In the genomic region with DNA sequence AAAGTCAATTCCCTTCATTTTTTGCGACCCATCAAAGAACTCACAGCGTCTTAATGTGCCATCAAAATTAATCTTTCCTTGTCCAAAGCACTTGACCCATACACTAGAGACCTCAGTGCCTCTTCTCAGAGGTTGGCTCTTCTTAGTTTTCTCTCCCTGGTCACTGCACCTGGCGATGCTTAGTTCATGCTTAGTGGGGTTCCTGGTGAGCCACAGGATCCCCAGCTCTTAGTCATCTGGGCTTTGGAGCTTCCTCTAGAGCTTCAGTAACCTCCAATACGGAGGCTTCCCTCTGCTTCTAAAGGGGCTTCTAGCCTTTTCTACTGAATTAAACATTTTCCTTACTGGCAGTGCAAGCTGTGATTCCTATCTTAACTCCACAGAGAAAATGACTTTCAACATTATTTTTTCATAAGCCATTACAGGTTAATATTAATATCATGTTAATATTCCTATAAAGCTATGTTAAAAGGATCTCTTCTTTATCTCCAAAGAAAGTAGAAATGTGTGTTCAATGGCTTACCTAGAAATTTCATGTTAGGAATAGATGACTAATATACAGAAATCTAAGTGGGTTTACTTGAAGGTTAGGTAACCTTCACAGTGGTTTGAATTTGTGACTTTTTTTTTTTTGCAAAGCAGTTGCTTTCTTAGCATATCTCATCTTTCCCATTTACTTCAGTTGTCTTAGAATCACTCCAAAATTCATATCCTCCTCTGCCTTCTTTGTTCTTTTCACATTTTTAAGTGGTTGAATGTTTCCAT, we compare ENCODE assay signal across 17 cellular contexts.
DNase-seq lines count a peak whose midpoint lies in the region; ATAC-seq and TF ChIP-seq lines count a peak whose summit lies in the region.
"Had no signal": no experiment of that assay in that cellular context is flagged by ENCODE, and none has a peak within 500 bp of the region (broad histone marks: within the 10 kb centered on the region; RNA-seq: fewer than 3 reads in every experiment).

No MANE protein-coding gene starts in this region.

- no peak overlapping the region for H3K4me3 Mint-ChIP-seq in activated CD4-positive, alpha-beta T cell treated with anti-CD3 and anti-CD28 coated beads for 36 hours
- no peak overlapping the region for H3K4me3 Mint-ChIP-seq in activated CD4-positive, alpha-beta T cell treated with anti-CD3 and anti-CD28 coated beads, Interleukin-2, amount 10 ng/mL, durations not matched to agents 7 days and 5 days
- no peak overlapping the region for H3K4me3 Mint-ChIP-seq in chondrocyte (ENCODE audit: unreplicated experiment)
- H3K4me3 Mint-ChIP-seq: CD8-positive, alpha-beta T cell had no signal

- H3K18ac ChIP-seq in mesenchymal stem cell (ENCODE audit: low read depth in 1 of 2, low read length in 2 of 2): no peak overlapping the region

- no peak overlapping the region for H2AFZ ChIP-seq in mesenchymal stem cell (ENCODE audit: low read depth, low read length)

- no peaks in the 10 kb centered on the region for H3K36me3 Mint-ChIP-seq in activated CD4-positive, alpha-beta T cell treated with anti-CD3 and anti-CD28 coated beads for 36 hours (ENCODE audit: low read depth)
- H3K36me3 Mint-ChIP-seq in activated CD4-positive, alpha-beta T cell treated with anti-CD3 and anti-CD28 coated beads, Interleukin-2, amount 10 ng/mL, durations not matched to agents 7 days and 5 days (ENCODE audit: low read depth): no peaks in the 10 kb centered on the region
- no peaks in the 10 kb centered on the region for H3K36me3 Mint-ChIP-seq in chondrocyte (ENCODE audit: low read depth)

- H2BK120ac ChIP-seq in mesenchymal stem cell (ENCODE audit: low read depth, low read length): no peak overlapping the region

- H2AK5ac ChIP-seq in mesenchymal stem cell (ENCODE audit: low read length, severe bottlenecking): no peak overlapping the region

- H3K9me3 ChIP-seq in mesenchymal stem cell (ENCODE audit: control insufficient read depth, low read length) (no peaks in the 10 kb centered on the region), psoas muscle (no peaks in the 10 kb centered on the region)
- H3K9me3 ChIP-seq: left ventricle myocardium inferior, suprapubic skin had no signal

- H2BK12ac ChIP-seq in mesenchymal stem cell (ENCODE audit: low read length in 2 of 2): no peak overlapping the region

- TF ChIP-seq CTCF in chondrocyte (IDR thresholded peaks at IDR 0.05) (no peak), psoas muscle (IDR thresholded peaks at IDR 0.05) (no peak)

- DNase-seq in activated CD4-positive, alpha-beta T cell treated with anti-CD3 and anti-CD28 coated beads for 36 hours: peak; percentile 44
- DNase-seq in activated CD4-positive, alpha-beta T cell treated with anti-CD3 and anti-CD28 coated beads, Interleukin-2, amount 10 ng/mL, durations not matched to agents 7 days and 5 days: no peak
- DNase-seq in GM19240 (ENCODE audit: insufficient read length, low spot score): peak; percentile 25
- peak; percentile 33 for DNase-seq in NCI-H69 (lab: John Stamatoyannopoulos, UW)
- DNase-seq in mesenchymal stem cell: no peak
- no peak for DNase-seq in AML-193 (lab: John Stamatoyannopoulos, UW)
- DNase-seq in chondrocyte (ENCODE audit: low spot score): no peak
- no peak for DNase-seq in psoas muscle
- DNase-seq: CD8-positive, alpha-beta T cell; effector memory CD4-positive, alpha-beta T cell; left ventricle myocardium inferior; NCI-H1436 treated with DMSO at 0.1 percent for 48 hours; NCI-H510A; SIG-M5; T1000 had no signal

- H3K27me3 Mint-ChIP-seq in activated CD4-positive, alpha-beta T cell treated with anti-CD3 and anti-CD28 coated beads for 36 hours: no peaks in the 10 kb centered on the region
- no peaks in the 10 kb centered on the region for H3K27me3 Mint-ChIP-seq in activated CD4-positive, alpha-beta T cell treated with anti-CD3 and anti-CD28 coated beads, Interleukin-2, amount 10 ng/mL, durations not matched to agents 7 days and 5 days
- no peaks in the 10 kb centered on the region for H3K27me3 Mint-ChIP-seq in chondrocyte (ENCODE audit: low read depth)
- H3K27me3 Mint-ChIP-seq: IgD-negative memory B cell had no signal

- H3K27ac ChIP-seq in mesenchymal stem cell (ENCODE audit: low read length, poor library complexity, severe bottlenecking): peak overlapping the region; percentile 56
- no peak overlapping the region for H3K27ac ChIP-seq in psoas muscle
- H3K27ac ChIP-seq: left ventricle myocardium inferior, suprapubic skin had no signal

- peak overlapping the region; percentile 70 for H3K27ac Mint-ChIP-seq in activated CD4-positive, alpha-beta T cell treated with anti-CD3 and anti-CD28 coated beads for 36 hours
- no peak overlapping the region for H3K27ac Mint-ChIP-seq in activated CD4-positive, alpha-beta T cell treated with anti-CD3 and anti-CD28 coated beads, Interleukin-2, amount 10 ng/mL, durations not matched to agents 7 days and 5 days
- H3K27ac Mint-ChIP-seq in chondrocyte (ENCODE audit: unreplicated experiment): no peak overlapping the region
- H3K27ac Mint-ChIP-seq: CD8-positive, alpha-beta T cell; IgD-negative memory B cell had no signal

- H3K4me1 Mint-ChIP-seq in activated CD4-positive, alpha-beta T cell treated with anti-CD3 and anti-CD28 coated beads for 36 hours: peaks cover 30% of the 10 kb centered on the region
- peaks cover 21% of the 10 kb centered on the region for H3K4me1 Mint-ChIP-seq in activated CD4-positive, alpha-beta T cell treated with anti-CD3 and anti-CD28 coated beads, Interleukin-2, amount 10 ng/mL, durations not matched to agents 7 days and 5 days
- H3K4me1 Mint-ChIP-seq in chondrocyte (ENCODE audit: low read depth): peaks cover 9% of the 10 kb centered on the region

- H3K4me1 ChIP-seq in mesenchymal stem cell (ENCODE audit: control insufficient read depth, insufficient read depth, low read depth, low read length) (peaks cover 9% of the 10 kb centered on the region), psoas muscle (no peaks in the 10 kb centered on the region)
- H3K4me1 ChIP-seq: suprapubic skin had no signal

- peaks cover 26% of the 10 kb centered on the region for H3K79me1 ChIP-seq in mesenchymal stem cell (replicated peaks; ENCODE audit: low read length, poor library complexity, severe bottlenecking)

- no peak overlapping the region for H3K4me3 ChIP-seq in mesenchymal stem cell (ENCODE audit: insufficient read depth in 1 of 2, low read depth in 1 of 2, low read length in 2 of 2)
- no peak overlapping the region for H3K4me3 ChIP-seq in psoas muscle
- H3K4me3 ChIP-seq: left ventricle myocardium inferior, suprapubic skin had no signal

- H3K4ac ChIP-seq in mesenchymal stem cell (ENCODE audit: low read depth in 1 of 2, low read length in 2 of 2): no peak overlapping the region

- H3K27me3 ChIP-seq in mesenchymal stem cell (ENCODE audit: control insufficient read depth in 1 of 2, insufficient read depth in 1 of 2, low read length in 2 of 2) (no peaks in the 10 kb centered on the region), psoas muscle (ENCODE audit: insufficient read depth in 3 of 3, low read length in 2 of 3) (no peaks in the 10 kb centered on the region)
- H3K27me3 ChIP-seq: suprapubic skin had no signal

- H4K8ac ChIP-seq in mesenchymal stem cell (ENCODE audit: low read length): no peak overlapping the region

- CTCF ChIA-PET in activated CD4-positive, alpha-beta T cell treated with anti-CD3 and anti-CD28 coated beads for 36 hours (lab: Charles Lee): interaction anchor here (0.8 to 2.8 kb wide), 4 partner anchors 12 to 44 kb away, joined by 3 to 17 read pairs (median 6); no protein-coding TSS in a partner anchor
- CTCF ChIA-PET in activated CD4-positive, alpha-beta T cell treated with anti-CD3 and anti-CD28 coated beads, Interleukin-2, amount 10 ng/mL, durations not matched to agents 7 days and 5 days (lab: Charles Lee): interaction anchor here (0.6 to 2.4 kb wide), 4 partner anchors 10 to 924 kb away, joined by 4 to 11 read pairs (median 4); no protein-coding TSS in a partner anchor

- H3K9ac ChIP-seq in mesenchymal stem cell (ENCODE audit: low read length): no peak overlapping the region

- H3K9me3 Mint-ChIP-seq in activated CD4-positive, alpha-beta T cell treated with anti-CD3 and anti-CD28 coated beads for 36 hours (ENCODE audit: low read depth): no peaks in the 10 kb centered on the region
- H3K9me3 Mint-ChIP-seq in activated CD4-positive, alpha-beta T cell treated with anti-CD3 and anti-CD28 coated beads, Interleukin-2, amount 10 ng/mL, durations not matched to agents 7 days and 5 days: no peaks in the 10 kb centered on the region
- H3K9me3 Mint-ChIP-seq in chondrocyte (ENCODE audit: low read depth): no peaks in the 10 kb centered on the region
- H3K9me3 Mint-ChIP-seq: CD8-positive, alpha-beta T cell; IgD-negative memory B cell had no signal

- intact Hi-C loops in activated CD4-positive, alpha-beta T cell treated with anti-CD3 and anti-CD28 coated beads for 36 hours (cut with DNase I, micrococcal nuclease): no loop called here
- intact Hi-C loops in psoas muscle (cut with DNase I): no loop called here

- H3K36me3 ChIP-seq in mesenchymal stem cell (ENCODE audit: control insufficient read depth in 1 of 2, insufficient read depth in 2 of 2, low read depth in 1 of 2, low read length in 2 of 2) (no peaks in the 10 kb centered on the region), psoas muscle (ENCODE audit: insufficient read depth in 1 of 2, low read depth in 1 of 2) (no peaks in the 10 kb centered on the region)
- H3K36me3 ChIP-seq: left ventricle myocardium inferior, suprapubic skin had no signal

- peak; percentile 76 for ATAC-seq in activated CD4-positive, alpha-beta T cell treated with anti-CD3 and anti-CD28 coated beads for 36 hours
- ATAC-seq in psoas muscle: no peak
- ATAC-seq: CD8-positive, alpha-beta T cell had no signal

- H2BK5ac ChIP-seq in mesenchymal stem cell (ENCODE audit: low read depth, low read length, poor library complexity, severe bottlenecking): no peak overlapping the region

- 85% methylated on average over 4 of the region's 4 CpGs for WGBS in mesenchymal stem cell
- 83 to 92% (median 86%) methylated on average over 4 of the region's 4 CpGs for WGBS in psoas muscle, 3 donors

- POLR2A ChIA-PET in activated CD4-positive, alpha-beta T cell treated with anti-CD3 and anti-CD28 coated beads for 36 hours (lab: Charles Lee): interaction anchor here (0.6 kb wide), 2 partner anchors 63 to 225 kb away, joined by 3 to 8 read pairs; no protein-coding TSS in a partner anchor
- POLR2A ChIA-PET in activated CD4-positive, alpha-beta T cell treated with anti-CD3 and anti-CD28 coated beads, Interleukin-2, amount 10 ng/mL, durations not matched to agents 7 days and 5 days (lab: Charles Lee): interaction anchor here (0.6 kb wide), 1 partner anchor 380 kb away, joined by 4 read pairs; no protein-coding TSS in a partner anchor

- H2BK15ac ChIP-seq in mesenchymal stem cell (ENCODE audit: low read depth, poor library complexity, severe bottlenecking): no peak overlapping the region

- no peak overlapping the region for H3K23ac ChIP-seq in mesenchymal stem cell (ENCODE audit: low read length in 2 of 2)

- H4K91ac ChIP-seq in mesenchymal stem cell (ENCODE audit: low read length): no peak overlapping the region

- no peak overlapping the region for H3K4me2 ChIP-seq in mesenchymal stem cell (ENCODE audit: low read length, poor library complexity, severe bottlenecking)

- H3K14ac ChIP-seq in mesenchymal stem cell (ENCODE audit: low read length in 2 of 2): no peak overlapping the region

Comparison
In these comparisons a context has a peak if more than half of its experiments do, and no peak if none do; other contexts are left out.
1. DNase-seq: peak in activated CD4-positive, alpha-beta T cell treated with anti-CD3 and anti-CD28 coated beads for 36 hours (single experiment), GM19240 (single experiment) and NCI-H69 (single experiment); none in activated CD4-positive, alpha-beta T cell treated with anti-CD3 and anti-CD28 coated beads, Interleukin-2, amount 10 ng/mL, durations not matched to agents 7 days and 5 days (single experiment), mesenchymal stem cell (single experiment), AML-193 (0 of 2), chondrocyte (single experiment) and psoas muscle (0 of 2).